8 cellular contexts compared by ENCODE assay signal in genomic region chr1:205750683-205751651, GRCh38. TPM values are rescaled to one million over a fixed set of nuclear protein-coding genes. Genes with fewer than 3 reads are reported as not detected.
DNase-seq lines count a peak whose midpoint lies in the region; ATAC-seq and TF ChIP-seq lines count a peak whose summit lies in the region.

No MANE protein-coding gene starts in this region.

- peaks cover 34% of the 10 kb centered on the region for H4K20me1 ChIP-seq in DND-41 (ENCODE audit: insufficient read depth, low read length)

- TF ChIP-seq POLR2A in breast epithelium (IDR thresholded peaks at IDR 0.05) = no peak

- intact Hi-C loops in breast epithelium (cut with DNase I; ENCODE audit: low total_unique reads) (no loop called here), mucosa of descending colon (cut with DNase I, micrococcal nuclease) (no loop called here)

- H3K4me2 ChIP-seq in DND-41 (ENCODE audit: insufficient read depth, low read length) = peak overlapping the region; percentile 63

- peak overlapping the region; percentile 98 for H3K27ac ChIP-seq in DND-41 (ENCODE audit: low read length)
- peak overlapping the region; percentile 100 for H3K27ac ChIP-seq in breast epithelium

- H3K9me3 ChIP-seq in DND-41 (ENCODE audit: insufficient read depth, low read length, severe bottlenecking) (no peaks in the 10 kb centered on the region), breast epithelium (no peaks in the 10 kb centered on the region), mucosa of descending colon (no peaks in the 10 kb centered on the region)

- H3K4me1 ChIP-seq in DND-41 (ENCODE audit: insufficient read depth, low read length) = peaks cover 39% of the 10 kb centered on the region
- H3K4me1 ChIP-seq in breast epithelium = peaks cover 0 to 11% of the 10 kb centered on the region in 2 donors
- peaks cover 17% of the 10 kb centered on the region for H3K4me1 ChIP-seq in mucosa of descending colon (ENCODE audit: low read depth)

- ATAC-seq in DND-41 (ENCODE audit: insufficient read depth, low read depth) = no peak
- no peak for ATAC-seq in mucosa of descending colon
- ATAC-seq in GM21723 (IDR thresholded peaks at IDR 0.05; ENCODE audit: unreplicated experiment) = no peak

- no peak for TF ChIP-seq CTCF in DND-41 (IDR thresholded peaks at IDR 0.05; ENCODE audit: borderline replicate concordance, extremely low read depth, low read length, poor library complexity, severe bottlenecking)
- TF ChIP-seq CTCF in breast epithelium (IDR thresholded peaks at IDR 0.05) = no peak
- TF ChIP-seq CTCF in mucosa of descending colon (IDR thresholded peaks at IDR 0.05) = no peak

- peaks cover 39% of the 10 kb centered on the region for H3K79me2 ChIP-seq in DND-41 (ENCODE audit: insufficient read depth, low read length)

- H3K4me3 ChIP-seq in DND-41 (ENCODE audit: low read depth in 1 of 2, low read length in 2 of 2) (peak overlapping the region; percentile 6 to 57; a peak in 3 of 4 replicates), breast epithelium (peak overlapping the region; percentile 88 to 94 (median 94)), mucosa of descending colon (peak overlapping the region; percentile 65)

- no peaks in the 10 kb centered on the region for H3K27me3 ChIP-seq in DND-41 (ENCODE audit: insufficient read depth, low read length, poor library complexity)
- no peaks in the 10 kb centered on the region for H3K27me3 ChIP-seq in breast epithelium

- DNase-seq in DND-41 = peak; percentile 26
- DNase-seq in LoVo (ENCODE audit: low spot score) = peak; percentile 24
- DNase-seq in breast epithelium (ENCODE audit: low spot score in 2 of 2) = no peak
- DNase-seq in mucosa of descending colon = no peak
- DNase-seq in CD1c-positive myeloid dendritic cell (ENCODE audit: extremely low spot score) = no peak
- no peak for DNase-seq in NCI-H2081 treated with DMSO at 0.1 percent for 48 hours (lab: John Stamatoyannopoulos, UW)
- DNase-seq in stimulated activated CD4-positive, alpha-beta T cell treated with anti-CD3 and anti-CD28 coated beads, Interleukin-15, amount 100 ng/mL, for 24 hours = no peak

- H3K9ac ChIP-seq in DND-41 (ENCODE audit: low read depth, low read length) = peak overlapping the region; percentile 68

- H2AFZ ChIP-seq in DND-41 (ENCODE audit: low read depth, low read length) = peak overlapping the region; percentile 99

- H3K36me3 ChIP-seq in DND-41 (ENCODE audit: insufficient read depth, low read length) (peaks cover 32% of the 10 kb centered on the region), breast epithelium (no peaks in the 10 kb centered on the region), mucosa of descending colon (ENCODE audit: low read depth) (no peaks in the 10 kb centered on the region)

RNA-seq across cellular contexts. Expression of gene NUCKS1, which starts 1.0 kb away (rescaled TPM):
- 100 to 1,000 TPM in 1 of 3 donors, 10 to 100 TPM in 2; 80.6 to 188 (median 86.9) TPM for total RNA-seq in breast epithelium
- 100 to 1,000 TPM in 2 of 3 donors, 10 to 100 TPM in 1; 52.7 to 140 (median 103) TPM for total RNA-seq in mucosa of descending colon

RNA-seq across cellular contexts. Expression of gene RAB29, which starts 24.3 kb away (rescaled TPM):
- total RNA-seq in breast epithelium (10 to 100 TPM; 22.4 to 30.3 (median 23.9) TPM), mucosa of descending colon (10 to 100 TPM in 1 of 3 donors, 1 to 10 TPM in 2; 4.7 to 27.5 (median 7.8) TPM)

Comparison
In these comparisons a context has a peak if more than half of its experiments do, and no peak if none do; other contexts are left out.
1. DNase-seq: peak in DND-41 (single experiment) and LoVo (single experiment); none in breast epithelium (0 of 2), mucosa of descending colon (0 of 3), CD1c-positive myeloid dendritic cell (single experiment), NCI-H2081 treated with DMSO at 0.1 percent for 48 hours (single experiment) and stimulated activated CD4-positive, alpha-beta T cell treated with anti-CD3 and anti-CD28 coated beads, Interleukin-15, amount 100 ng/mL, for 24 hours (single experiment).
2. H3K4me3 ChIP-seq: peak in every context shown above with its lines; median percentile 94 in breast epithelium; 65 in mucosa of descending colon; 32 in DND-41.